ENCODE assay signal across 19 cellular contexts in the genomic region with DNA sequence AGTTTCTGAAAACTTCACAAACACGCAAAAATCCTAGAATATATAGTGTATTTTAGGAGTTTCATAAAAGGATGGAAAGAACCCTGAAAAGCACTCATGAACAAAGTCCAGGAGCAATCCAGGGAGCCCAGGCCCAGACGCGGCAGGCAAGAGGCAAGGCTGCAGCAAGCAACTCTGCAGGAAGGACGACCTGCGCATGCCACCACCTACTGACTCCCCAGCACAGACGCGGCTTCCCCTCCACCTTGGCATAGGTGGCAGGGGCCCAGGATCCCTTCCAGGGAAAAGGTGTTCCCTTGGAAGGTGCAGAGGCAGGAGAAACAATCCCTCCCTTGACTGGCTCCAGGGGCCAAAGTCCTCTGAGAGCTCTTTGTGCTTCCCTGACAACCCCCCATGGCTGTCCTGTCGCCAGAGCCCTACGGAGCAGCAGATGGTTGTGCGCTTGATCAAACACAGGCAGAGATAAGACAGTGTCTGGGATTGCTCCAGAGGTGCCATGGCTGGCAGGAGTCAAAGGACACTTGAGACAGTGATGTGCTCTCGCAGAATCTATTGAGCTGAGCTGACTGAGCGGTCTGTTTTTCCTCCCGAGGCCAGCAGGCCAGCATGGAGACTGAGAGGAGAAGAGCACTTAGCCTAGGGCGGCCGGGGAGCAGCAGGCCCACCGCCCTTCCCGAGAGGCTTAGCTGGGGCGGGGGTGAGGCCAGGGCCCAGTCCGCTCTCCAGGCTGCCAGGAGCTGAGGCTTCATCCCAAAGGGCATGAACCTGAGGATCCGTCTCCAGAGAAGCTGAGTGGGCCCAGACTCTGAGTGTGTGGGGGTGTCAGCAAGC. TPM values are rescaled to one million over a fixed set of nuclear protein-coding genes. Genes with fewer than 3 reads are reported as not detected.
A peak's percentile ranks its signal among the peaks of the same experiment; 100 is the strongest.
DNase-seq lines count a peak whose midpoint lies in the region; ATAC-seq and TF ChIP-seq lines count a peak whose summit lies in the region.
"Had no signal": no experiment of that assay in that cellular context is flagged by ENCODE, and none has a peak within 500 bp of the region (broad histone marks: within the 10 kb centered on the region; RNA-seq: fewer than 3 reads in every experiment).

No MANE protein-coding gene starts in this region.

- TF ChIP-seq POLR2A in GM18505 (IDR thresholded peaks at IDR 0.05; ENCODE audit: borderline replicate concordance, extremely low read depth, insufficient read depth, insufficient read length) = no peak

- no peaks in the 10 kb centered on the region for H3K4me1 ChIP-seq in HUES48 (ENCODE audit: control insufficient read depth, insufficient read depth, low read length)
- H3K4me1 ChIP-seq: parathyroid adenoma had no signal

- H3K27me3 Mint-ChIP-seq in activated naive CD4-positive, alpha-beta T cell treated with anti-CD3 and anti-CD28 coated beads for 36 hours (ENCODE audit: low read depth) = peaks cover 10% of the 10 kb centered on the region

- intact Hi-C loops in left cardiac atrium (cut with DNase I) (no loop called here), posterior vena cava (cut with DNase I) (no loop called here)
- intact Hi-C loops in activated naive CD4-positive, alpha-beta T cell treated with anti-CD3 and anti-CD28 coated beads for 36 hours (cut with micrococcal nuclease) = no loop called here

- no peak overlapping the region for H3K4me3 Mint-ChIP-seq in activated naive CD4-positive, alpha-beta T cell treated with anti-CD3 and anti-CD28 coated beads for 36 hours
- H3K4me3 Mint-ChIP-seq: activated naive CD4-positive, alpha-beta T cell treated with anti-CD3 and anti-CD28 coated beads, Interleukin-2, amount 50 U/mL, for 24 hours; CD8-positive, alpha-beta memory T cell had no signal

- H3K36me3 Mint-ChIP-seq in activated naive CD4-positive, alpha-beta T cell treated with anti-CD3 and anti-CD28 coated beads for 36 hours (ENCODE audit: low read depth) = no peaks in the 10 kb centered on the region
- H3K36me3 Mint-ChIP-seq: activated naive CD4-positive, alpha-beta T cell treated with anti-CD3 and anti-CD28 coated beads, Interleukin-2, amount 50 U/mL, for 24 hours; CD8-positive, alpha-beta memory T cell had no signal

- no peak overlapping the region for H3K27ac Mint-ChIP-seq in activated naive CD4-positive, alpha-beta T cell treated with anti-CD3 and anti-CD28 coated beads for 36 hours
- H3K27ac Mint-ChIP-seq: activated naive CD4-positive, alpha-beta T cell treated with anti-CD3 and anti-CD28 coated beads, Interleukin-2, amount 50 U/mL, for 24 hours; CD8-positive, alpha-beta memory T cell had no signal

- no peaks in the 10 kb centered on the region for H3K36me3 ChIP-seq in HUES48 (ENCODE audit: control insufficient read depth, insufficient read depth, low read length)

- CTCF ChIA-PET in activated naive CD4-positive, alpha-beta T cell treated with anti-CD3 and anti-CD28 coated beads for 36 hours (lab: Charles Lee) = interaction anchor here (0.6 to 0.9 kb wide), 2 partner anchors 29 to 130 kb away, joined by 3 read pairs; no protein-coding TSS in a partner anchor

- no peaks in the 10 kb centered on the region for H3K9me3 Mint-ChIP-seq in activated naive CD4-positive, alpha-beta T cell treated with anti-CD3 and anti-CD28 coated beads for 36 hours
- H3K9me3 Mint-ChIP-seq: activated naive CD4-positive, alpha-beta T cell treated with anti-CD3 and anti-CD28 coated beads, Interleukin-2, amount 50 U/mL, for 24 hours had no signal

- H3K4me3 ChIP-seq in HUES48 (ENCODE audit: low read depth, low read length) = no peak overlapping the region

- peak; percentile 25 for DNase-seq in NCI-H446 treated with DMSO at 0.1 percent for 48 hours (lab: John Stamatoyannopoulos, UW)
- no peak for DNase-seq in left cardiac atrium
- DNase-seq in posterior vena cava (ENCODE audit: low spot score) = peak; percentile 73
- no peak for DNase-seq in activated naive CD4-positive, alpha-beta T cell treated with Interleukin-2 at 50 U/mL for 16 hours
- no peak for DNase-seq in stimulated activated CD4-positive, alpha-beta T cell treated with anti-CD3 and anti-CD28 coated beads, Interleukin-12 subunit alpha, Interleukin-12 subunit beta, amount 100 ng/mL, for 4 hours
- no peak for DNase-seq in activated naive CD4-positive, alpha-beta T cell treated with anti-CD3 and anti-CD28 coated beads for 36 hours
- DNase-seq: CD8-positive, alpha-beta memory T cell; central memory CD4-positive, alpha-beta T cell; hippocampal formation; KG1; NCI-H226; stimulated activated CD8-positive, alpha-beta memory T cell treated with anti-CD3 and anti-CD28 coated beads, Interleukin-4, amount 100 ng/mL, for 48 hours; trophoblast cell had no signal

- ATAC-seq in left cardiac atrium (peak; percentile 97 to 98), GM18505 (IDR thresholded peaks at IDR 0.05; ENCODE audit: unreplicated experiment) (no peak)

- no peaks in the 10 kb centered on the region for H3K27me3 ChIP-seq in HUES48 (ENCODE audit: control insufficient read depth, insufficient read depth, low read length)

- H3K9me3 ChIP-seq in HUES48 (ENCODE audit: control insufficient read depth, insufficient read depth, low read length) = no peaks in the 10 kb centered on the region

- no peaks in the 10 kb centered on the region for H3K4me1 Mint-ChIP-seq in activated naive CD4-positive, alpha-beta T cell treated with anti-CD3 and anti-CD28 coated beads for 36 hours (ENCODE audit: low read depth)
- H3K4me1 Mint-ChIP-seq: activated naive CD4-positive, alpha-beta T cell treated with anti-CD3 and anti-CD28 coated beads, Interleukin-2, amount 50 U/mL, for 24 hours; CD8-positive, alpha-beta memory T cell had no signal

- H3K27ac ChIP-seq in HUES48 (ENCODE audit: low read depth, low read length) = peak overlapping the region; percentile 51
- H3K27ac ChIP-seq: parathyroid adenoma had no signal

- no peak overlapping the region for H3K9ac ChIP-seq in HUES48 (ENCODE audit: low read depth, low read length)
- H3K9ac ChIP-seq: parathyroid adenoma had no signal

RNA-seq across cellular contexts. Expression of gene AMER3, which starts 10.8 kb away (rescaled TPM):
- total RNA-seq in left cardiac atrium (not detected), posterior vena cava (not detected)
- not detected for total RNA-seq in activated naive CD4-positive, alpha-beta T cell treated with anti-CD3 and anti-CD28 coated beads for 36 hours
- total RNA-seq: activated CD8-positive, alpha-beta memory T cell treated with anti-CD3 and anti-CD28 coated beads for 36 hours; CD8-positive, alpha-beta memory T cell; epithelial cell of proximal tubule had no signal

RNA-seq across cellular contexts. Expression of gene GPR148, which starts 15.6 kb away (rescaled TPM):
- total RNA-seq in left cardiac atrium (not detected), posterior vena cava (not detected)
- not detected for total RNA-seq in activated naive CD4-positive, alpha-beta T cell treated with anti-CD3 and anti-CD28 coated beads for 36 hours
- total RNA-seq: activated CD8-positive, alpha-beta memory T cell treated with anti-CD3 and anti-CD28 coated beads for 36 hours; CD8-positive, alpha-beta memory T cell; epithelial cell of proximal tubule had no signal

Comparison
In these comparisons a context has a peak if more than half of its experiments do, and no peak if none do; other contexts are left out.
1. DNase-seq: peak in NCI-H446 treated with DMSO at 0.1 percent for 48 hours (single experiment) and posterior vena cava (single experiment); none in left cardiac atrium (single experiment), activated naive CD4-positive, alpha-beta T cell treated with Interleukin-2 at 50 U/mL for 16 hours (single experiment), stimulated activated CD4-positive, alpha-beta T cell treated with anti-CD3 and anti-CD28 coated beads, Interleukin-12 subunit alpha, Interleukin-12 subunit beta, amount 100 ng/mL, for 4 hours (single experiment) and activated naive CD4-positive, alpha-beta T cell treated with anti-CD3 and anti-CD28 coated beads for 36 hours (single experiment).